Comparison of ENCODE assay signal across 10 cellular contexts in genomic region chr17:35889818-35890773, GRCh38. TPM values are rescaled to one million over a fixed set of nuclear protein-coding genes. Genes with fewer than 3 reads are reported as not detected.
DNase-seq lines count a peak whose midpoint lies in the region; ATAC-seq lines count a peak whose summit lies in the region.
"Had no signal": no experiment of that assay in that cellular context is flagged by ENCODE, and none has a peak within 500 bp of the region (broad histone marks: within the 10 kb centered on the region; RNA-seq: fewer than 3 reads in every experiment).

No MANE protein-coding gene starts in this region.

- no peaks in the 10 kb centered on the region for H3K36me3 ChIP-seq in effector memory CD4-positive, alpha-beta T cell (ENCODE audit: control insufficient read depth, insufficient read depth, low read length)

- no peaks in the 10 kb centered on the region for H3K27me3 ChIP-seq in effector memory CD4-positive, alpha-beta T cell (replicated peaks; ENCODE audit: control insufficient read depth, insufficient read depth, low read length, poor library complexity, severe bottlenecking)

- peak overlapping the region; percentile 9 for H3K27ac ChIP-seq in effector memory CD4-positive, alpha-beta T cell (ENCODE audit: insufficient read depth, low read length, poor library complexity, severe bottlenecking)

- H3K4me3 ChIP-seq in effector memory CD4-positive, alpha-beta T cell (ENCODE audit: insufficient read depth, low read depth, low read length, poor library complexity, severe bottlenecking), result no peak overlapping the region

- peak; percentile 34 for DNase-seq in DMS53 (lab: John Stamatoyannopoulos, UW)
- DNase-seq in DMS53 treated with DMSO at 0.1 percent for 48 hours (lab: John Stamatoyannopoulos, UW; ENCODE audit: unreplicated experiment), result no peak
- peak; percentile 48 for DNase-seq in NCI-H2196 (lab: John Stamatoyannopoulos, UW; ENCODE audit: unreplicated experiment)
- DNase-seq in effector memory CD4-positive, alpha-beta T cell, result no peak
- DNase-seq in renal cortical epithelial cell (ENCODE audit: low read depth), result peak; percentile 69
- no peak for DNase-seq in SIG-M5 (lab: John Stamatoyannopoulos, UW)
- DNase-seq: 8988T had no signal

- H3K4me1 ChIP-seq in effector memory CD4-positive, alpha-beta T cell (ENCODE audit: control insufficient read depth, insufficient read depth, low read length, poor library complexity, severe bottlenecking), result no peaks in the 10 kb centered on the region

- ATAC-seq in GM21529 (IDR thresholded peaks at IDR 0.05; ENCODE audit: unreplicated experiment) (no peak), HG02798 (IDR thresholded peaks at IDR 0.05; ENCODE audit: poor library complexity, unreplicated experiment) (no peak)

- no peaks in the 10 kb centered on the region for H3K9me3 ChIP-seq in effector memory CD4-positive, alpha-beta T cell (ENCODE audit: control insufficient read depth, low read length)

RNA-seq across cellular contexts. Expression of gene CCL5, which starts 9.9 kb away (rescaled TPM):
- not detected in 2 replicates for total RNA-seq in renal cortical epithelial cell

RNA-seq across cellular contexts. Expression of gene HEATR9, which starts 21.4 kb away (rescaled TPM):
- total RNA-seq in renal cortical epithelial cell, result not detected in 2 replicates

RNA-seq across cellular contexts. Expression of gene RDM1, which starts 40.5 kb away (rescaled TPM):
- total RNA-seq in renal cortical epithelial cell, result 0.20 and 1.6 TPM in 2 replicates
- total RNA-seq: mononuclear cell had no signal

RNA-seq across cellular contexts. Expression of gene LYZL6, which starts 53.4 kb away (rescaled TPM):
- not detected in 2 replicates for total RNA-seq in renal cortical epithelial cell
- total RNA-seq: mononuclear cell had no signal

Comparison
In these comparisons a context has a peak if more than half of its experiments do, and no peak if none do; other contexts are left out.
1. DNase-seq: peak in DMS53 (single experiment), NCI-H2196 (single experiment) and renal cortical epithelial cell (single experiment); none in DMS53 treated with DMSO at 0.1 percent for 48 hours (single experiment), effector memory CD4-positive, alpha-beta T cell (0 of 3) and SIG-M5 (single experiment).